Comparison of ENCODE assay signal across 8 cellular contexts in the genomic region with DNA sequence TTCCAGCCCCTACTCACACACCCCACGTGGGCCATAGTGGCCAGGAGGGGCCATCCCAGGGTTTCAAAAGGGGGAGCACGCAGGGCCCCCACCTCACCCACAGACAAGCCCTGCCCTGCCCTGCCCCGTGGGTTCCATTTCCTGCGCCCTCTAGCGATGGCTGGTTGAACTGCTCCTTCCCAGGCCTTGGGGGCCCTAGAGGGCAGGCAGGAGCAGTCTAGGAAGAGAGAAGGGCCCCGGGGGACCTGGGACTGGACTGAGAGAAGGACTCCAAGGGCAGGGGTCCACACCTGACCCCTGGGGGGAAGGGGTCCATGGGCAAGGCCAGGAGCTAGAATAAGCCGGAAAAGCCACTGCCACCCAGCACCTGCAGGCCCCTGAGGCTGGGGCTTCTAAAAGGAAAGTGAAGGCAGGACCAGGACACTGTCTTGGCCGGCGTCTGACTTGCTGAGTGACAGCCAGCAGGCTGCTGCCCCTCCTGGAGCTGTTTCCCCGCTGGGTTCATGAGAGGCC. TPM values are rescaled to one million over a fixed set of nuclear protein-coding genes. Genes with fewer than 3 reads are reported as not detected.
DNase-seq lines count a peak whose midpoint lies in the region; ATAC-seq, FAIRE-seq and TF ChIP-seq lines count a peak whose summit lies in the region.

No MANE protein-coding gene starts in this region.

- H3K4me1 ChIP-seq in endothelial cell of umbilical vein (ENCODE audit: control insufficient read depth, extremely low read depth, insufficient read depth, low read length), result no peaks in the 10 kb centered on the region
- peaks cover 26% of the 10 kb centered on the region for H3K4me1 ChIP-seq in suprapubic skin

- no peak for TF ChIP-seq EP300 in suprapubic skin (IDR thresholded peaks at IDR 0.05)

- no TSS peak for BruUV-seq in endothelial cell of umbilical vein (replicated peaks; lab: Mats Ljungman, UMichigan)

- no peaks in the 10 kb centered on the region for H3K9me3 Mint-ChIP-seq in nephron

- no peak overlapping the region for H3K4me3 Mint-ChIP-seq in nephron

- H4K20me1 ChIP-seq in endothelial cell of umbilical vein (replicated peaks; ENCODE audit: control insufficient read depth, extremely low read depth, insufficient read depth, low read length), result no peaks in the 10 kb centered on the region

- peak; percentile 67 for FAIRE-seq in endothelial cell of umbilical vein (lab: Jason Lieb, UNC)

- H3K4me1 Mint-ChIP-seq in nephron, result peaks cover 5% of the 10 kb centered on the region

- H3K27me3 ChIP-seq in endothelial cell of umbilical vein (ENCODE audit: control insufficient read depth in 2 of 2, insufficient read depth in 2 of 2, low read length in 2 of 2) (peaks cover 2% of the 10 kb centered on the region in 2 experiments), suprapubic skin (no peaks in the 10 kb centered on the region)

- no peaks in the 10 kb centered on the region for H3K9me1 ChIP-seq in endothelial cell of umbilical vein (replicated peaks; ENCODE audit: control insufficient read depth, extremely low read depth, insufficient read depth, low read length)

- intact Hi-C loops in endothelial cell of umbilical vein (cut with micrococcal nuclease), result loop anchor here (1.0 kb wide), 2 partner anchors 213 to 335 kb away; no protein-coding TSS in a partner anchor

- H3K9me3 ChIP-seq in endothelial cell of umbilical vein (replicated peaks; ENCODE audit: control insufficient read depth, insufficient read depth, low read length) (no peaks in the 10 kb centered on the region), suprapubic skin (no peaks in the 10 kb centered on the region)

- DNase-seq in 8988T (peak; percentile 97), NCI-H1930 (lab: John Stamatoyannopoulos, UW) (peak; percentile 8 to 49), endothelial cell of umbilical vein (ENCODE audit: low read depth, low spot score) (peak; percentile 49), suprapubic skin (ENCODE audit: low spot score in 2 of 2) (peak; percentile 72 to 78)
- DNase-seq in activated CD8-positive, alpha-beta memory T cell treated with anti-CD3 and anti-CD28 coated beads for 1 hour (ENCODE audit: extremely low read depth in 1 of 2, low read depth in 1 of 2), result peak; percentile 8 to 45

- H3K4me3 ChIP-seq in GM12875 (ENCODE audit: low read depth, low read length) (no peak overlapping the region), endothelial cell of umbilical vein (replicated peaks in 1 of 3; ENCODE audit: insufficient read depth in 1 of 3, low read depth in 1 of 3, low read length in 3 of 3) (no peak overlapping the region), suprapubic skin (no peak overlapping the region)

- dilution Hi-C loops in endothelial cell of umbilical vein (cut with MboI; ENCODE audit: extremely low pct_ligation_motif_present, low sequenced_read_pairs), result no loop called here

- WGBS in suprapubic skin, result 30% methylated on average over 8 of the region's 10 CpGs

- CTCF ChIA-PET in endothelial cell of umbilical vein (lab: Charles Lee), result interaction anchor here (0.8 to 2.1 kb wide), 8 partner anchors 9 to 442 kb away, joined by 3 to 10 read pairs (median 4); a partner anchor contains a TSS

- H3K36me3 Mint-ChIP-seq in nephron (ENCODE audit: low read depth), result peaks cover 3% of the 10 kb centered on the region

- TF ChIP-seq CTCF in GM12875 (IDR thresholded peaks at IDR 0.05; ENCODE audit: borderline replicate concordance, insufficient read depth, low read depth, low read length), result peak; percentile 97
- TF ChIP-seq CTCF in endothelial cell of umbilical vein (IDR thresholded peaks at IDR 0.05; ENCODE audit: extremely low read depth in 1 of 2, insufficient read depth in 1 of 2, low read depth in 1 of 2, low read length in 2 of 2), result peak; percentile 88 to 94
- TF ChIP-seq CTCF in nephron (IDR thresholded peaks at IDR 0.05; ENCODE audit: unreplicated experiment in 3 of 3), result peak; percentile 87 to 93 (median 89)
- TF ChIP-seq CTCF in suprapubic skin (IDR thresholded peaks at IDR 0.05), result peak; percentile 59 to 88

- no peaks in the 10 kb centered on the region for H3K36me3 ChIP-seq in endothelial cell of umbilical vein (ENCODE audit: control insufficient read depth in 2 of 2, extremely low read depth in 1 of 2, insufficient read depth in 2 of 2, low read length in 2 of 2)
- peaks cover 23% of the 10 kb centered on the region for H3K36me3 ChIP-seq in suprapubic skin

- H3K4me2 ChIP-seq in endothelial cell of umbilical vein (ENCODE audit: insufficient read depth, low read length), result no peak overlapping the region

- no peak overlapping the region for H3K9ac ChIP-seq in endothelial cell of umbilical vein (replicated peaks; ENCODE audit: extremely low read depth, insufficient read depth, low read length)

- TF ChIP-seq POLR2A in endothelial cell of umbilical vein (IDR thresholded peaks at IDR 0.05; ENCODE audit: low read depth, low read length) (no peak), suprapubic skin (IDR thresholded peaks at IDR 0.05) (no peak)

- peak; percentile 75 for ATAC-seq in HG02763 (IDR thresholded peaks at IDR 0.05; ENCODE audit: unreplicated experiment)

- POLR2A ChIA-PET in endothelial cell of umbilical vein (lab: Charles Lee), result no interaction called here

- H3K27ac Mint-ChIP-seq in nephron, result no peak overlapping the region

- no peaks in the 10 kb centered on the region for H3K79me2 ChIP-seq in endothelial cell of umbilical vein (ENCODE audit: control insufficient read depth, insufficient read depth, low read length)

- no peak overlapping the region for H2AFZ ChIP-seq in endothelial cell of umbilical vein (ENCODE audit: low read depth, low read length)

- H3K27ac ChIP-seq in endothelial cell of umbilical vein (ENCODE audit: insufficient read depth, low read depth, low read length), result no peak overlapping the region
- H3K27ac ChIP-seq in suprapubic skin, result no peak overlapping the region

- H3K27me3 Mint-ChIP-seq in nephron (ENCODE audit: low read depth), result peaks cover 45% of the 10 kb centered on the region

TF ChIP-seq in endothelial cell of umbilical vein, 7 proteins besides CTCF, POLR2A, EP300 and RAD21:
- TF ChIP-seq, protein P1, sequence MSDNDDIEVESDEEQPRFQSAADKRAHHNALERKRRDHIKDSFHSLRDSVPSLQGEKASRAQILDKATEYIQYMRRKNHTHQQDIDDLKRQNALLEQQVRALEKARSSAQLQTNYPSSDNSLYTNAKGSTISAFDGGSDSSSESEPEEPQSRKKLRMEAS (IDR thresholded peaks at IDR 0.05; ENCODE audit: insufficient read depth, insufficient read length), result no peak
- TF ChIP-seq EZH2 (IDR thresholded peaks at IDR 0.05; ENCODE audit: borderline replicate concordance, low read depth, low read length, severe bottlenecking) (no peak), GATA2 (IDR thresholded peaks at IDR 0.05; ENCODE audit: insufficient read depth, insufficient read length, low read depth, low read length) (no peak), JUN (IDR thresholded peaks at IDR 0.05; ENCODE audit: borderline replicate concordance, insufficient read depth, insufficient read length, low read depth) (no peak), FOS (IDR thresholded peaks at IDR 0.05; ENCODE audit: borderline replicate concordance, insufficient read depth, low read length) (no peak), POLR2AphosphoS5 (IDR thresholded peaks at IDR 0.05; ENCODE audit: insufficient read depth, low read depth, low read length) (no peak), MYC (IDR thresholded peaks at IDR 0.05; ENCODE audit: low read depth, low read length) (no peak)
TF ChIP-seq in endothelial cell of umbilical vein: peak in this region for 0.

RNA-seq across cellular contexts. Expression of a gene that starts 10.1 kb away (rescaled TPM):
- total RNA-seq in endothelial cell of umbilical vein (0.76 and 1.1 TPM in 2 replicates), suprapubic skin (10 to 100 TPM; 53.3 to 83.3 (median 67.7) TPM)
- polyA plus RNA-seq in endothelial cell of umbilical vein, result 0.06 and 0.30 TPM in 2 replicates
- polyA plus RNA-seq in endothelial cell of umbilical vein (2011; cell fraction: cytosol; rRNA removed), result 0.35 and 0.63 TPM in 2 replicates
- polyA plus RNA-seq in endothelial cell of umbilical vein (2011; cell fraction: nucleus; rRNA removed), result 1.3 and 1.4 TPM in 2 replicates
- 1.1 and 2.4 TPM in 2 replicates for polyA plus RNA-seq in endothelial cell of umbilical vein (2012)
- polyA minus RNA-seq in endothelial cell of umbilical vein, result 0.28 and 0.34 TPM in 2 replicates
- 3.9 TPM for polyA minus RNA-seq in endothelial cell of umbilical vein (2011; cell fraction: cytosol; rRNA and poly(A)+ RNA removed)
- polyA minus RNA-seq in endothelial cell of umbilical vein (2011; cell fraction: nucleus; rRNA and poly(A)+ RNA removed), result 0.58 and 1.3 TPM in 2 replicates

Comparison
In these comparisons a context has a peak if more than half of its experiments do, and no peak if none do; other contexts are left out.
1. DNase-seq: peak in every context shown above with its lines; median percentile 97 in 8988T; 75 in suprapubic skin; 49 in endothelial cell of umbilical vein; 28 in NCI-H1930; 26 in activated CD8-positive, alpha-beta memory T cell treated with anti-CD3 and anti-CD28 coated beads for 1 hour.
2. RNA of a gene that starts 10.1 kb away (total RNA-seq): 53.3 to 83.3 TPM in suprapubic skin; 0.76 to 1.1 TPM in endothelial cell of umbilical vein; every median in the first group is over 10 times any median in the second.
3. Peak in every context shown above with its lines, with median percentiles within 50 percentile points of each other: CTCF ChIP-seq.